1 cellular context compared by ENCODE assay signal in genomic region chr10:133590226-133590969, GRCh38.
TF ChIP-seq lines count a peak whose summit lies in the region.

No MANE protein-coding gene starts in this region.

TF ChIP-seq in A549, 52 proteins besides CTCF, POLR2A, EP300 and RAD21 (continued from another document):
- TF ChIP-seq ZFP36 (IDR thresholded peaks at IDR 0.05; ENCODE audit: borderline replicate concordance, partially characterized antibody), result no peak
- no peak for TF ChIP-seq PBX3 (IDR thresholded peaks at IDR 0.05)
